In genomic region chr12:108831309-108831991, GRCh38 we compare ENCODE assay signal across 1 cellular context.
TF ChIP-seq lines count a peak whose summit lies in the region.

No MANE protein-coding gene starts in this region.

TF ChIP-seq in SK-N-SH, 30 proteins besides CTCF, POLR2A, EP300 and RAD21 (continued from another document):
- TF ChIP-seq USF2 (IDR thresholded peaks at IDR 0.05; ENCODE audit: borderline replicate concordance, low read depth, low read length) (no peak), FOXJ3 (CRISPR knock-in tag; IDR thresholded peaks at IDR 0.05) (no peak), SMC3 (IDR thresholded peaks at IDR 0.05; ENCODE audit: low read depth, low read length) (no peak), RFX5 (IDR thresholded peaks at IDR 0.05; ENCODE audit: low read length) (no peak)
